In the genomic region with DNA sequence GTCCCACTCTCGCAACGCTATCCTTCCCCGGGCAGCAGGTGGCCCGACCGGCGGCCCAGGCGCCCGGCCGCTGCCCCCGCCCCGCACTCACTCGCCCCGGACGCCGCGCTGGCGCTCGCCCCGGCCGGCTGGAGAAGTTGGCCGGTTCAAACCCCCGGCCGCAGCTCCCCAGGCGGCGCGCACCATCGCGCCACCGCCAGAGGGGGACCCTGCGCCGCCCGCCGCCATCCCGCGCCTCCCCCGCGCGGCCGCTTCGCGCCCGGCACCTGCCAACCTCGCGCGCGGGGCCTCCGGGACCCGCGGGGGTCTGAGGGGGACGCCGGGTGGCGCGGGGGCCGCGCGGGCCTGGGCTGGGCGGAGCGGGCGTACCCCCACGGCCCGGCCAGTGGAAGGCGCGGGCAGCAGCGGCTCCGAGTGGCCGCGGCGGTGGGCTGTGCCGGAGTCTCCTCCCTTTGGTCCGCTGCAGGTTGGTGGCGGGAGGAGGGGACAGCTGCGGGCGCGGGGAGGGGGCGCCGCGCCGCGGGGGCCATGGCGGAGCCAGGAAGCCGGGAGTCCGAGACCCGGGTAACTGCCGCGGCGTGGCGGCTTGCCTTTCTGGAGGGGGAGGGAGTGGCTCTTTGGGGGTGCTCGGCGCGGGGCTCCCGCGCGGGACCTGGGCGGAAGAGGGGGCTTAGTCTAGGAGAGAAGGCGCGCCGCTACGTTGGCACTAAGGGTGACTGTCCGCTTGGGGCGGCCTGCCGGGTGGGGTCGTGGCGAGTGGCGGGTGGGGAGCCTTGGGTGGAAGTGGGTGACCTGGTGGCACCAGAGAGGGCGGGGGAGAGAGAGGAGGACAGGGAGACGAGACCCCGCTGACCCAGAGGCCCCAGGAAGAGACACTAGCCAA, we compare ENCODE assay signal across 8 cellular contexts. TPM values are rescaled to one million over a fixed set of nuclear protein-coding genes. Genes with fewer than 3 reads are reported as not detected.
A peak's percentile ranks its signal among the peaks of the same experiment; 100 is the strongest.
DNase-seq lines count a peak whose midpoint lies in the region; ATAC-seq, FAIRE-seq and TF ChIP-seq lines count a peak whose summit lies in the region.

TSS of gene MPST (plus strand) at position 434 of the 883 bp plus-strand sequence. CDS start at position 529, 95 bp downstream.
TSS of gene TST (minus strand) at position 139 of the 883 bp plus-strand sequence. CDS start 715 bp downstream, outside the sequence.

- peak within 1 kb of the TSS; percentile 89 for H3K4me3 Mint-ChIP-seq in WTC11

- intact Hi-C loops in left colon (cut with DNase I, micrococcal nuclease): no loop called here

- H3K36me3 ChIP-seq in GM06990 (ENCODE audit: control insufficient read depth, insufficient read depth, low read length): no peaks in the 10 kb centered on the region; the same call in 1 of the 2 replicates

- FAIRE-seq in H54 (lab: Jason Lieb, UNC): no peak

- DNase-seq in GM06990 (ENCODE audit: extremely low read depth, insufficient read length) (peak; percentile 77), H54 (ENCODE audit: insufficient read length, low spot score) (peak; percentile 69), NCI-H1048 (lab: John Stamatoyannopoulos, UW) (peak; percentile 18), WTC11 (ENCODE audit: low spot score) (peak; percentile 65), coronary artery (ENCODE audit: low spot score) (no peak), left colon (peak; percentile 82 to 85), NCI-H2107 treated with DMSO at 0.1 percent for 48 hours (lab: John Stamatoyannopoulos, UW; ENCODE audit: unreplicated experiment) (no peak)
- peak; percentile 33 to 55 for DNase-seq in stimulated activated CD4-positive, alpha-beta T cell treated with anti-CD3 and anti-CD28 coated beads, Interleukin-2, amount 100 ng/mL, for 24 hours

- ATAC-seq in WTC11: peak; percentile 75
- peak; percentile 34 for ATAC-seq in left colon

- peak within 1 kb of the TSS; percentile 87; the same call in 1 of the 2 replicates for H3K27ac Mint-ChIP-seq in WTC11

- H3K27ac ChIP-seq in coronary artery: peak within 1 kb of the TSS; percentile 81 to 97

- H3K4me3 ChIP-seq in GM06990 (replicated peaks; ENCODE audit: low read depth, low read length) (peak within 1 kb of the TSS; percentile 68), coronary artery (peak within 1 kb of the TSS; percentile 95)

- no peaks in the 10 kb centered on the region for H3K9me3 Mint-ChIP-seq in WTC11

- no peaks in the 10 kb centered on the region for H3K27me3 Mint-ChIP-seq in WTC11 (ENCODE audit: low read depth)

- CTCF ChIA-PET in WTC11 (lab: Charles Lee): interaction anchor here (0.5 to 5.1 kb wide), 20 partner anchors 11 to 275 kb away, joined by 3 to 38 read pairs (median 5); partner anchors contain the start of gene KCTD17

- TF ChIP-seq CTCF in GM06990 (IDR thresholded peaks at IDR 0.05; ENCODE audit: insufficient read depth, low read length, poor library complexity, severe bottlenecking): peak; percentile 15
- no peak for TF ChIP-seq CTCF in WTC11 (IDR thresholded peaks at IDR 0.05)
- no peak for TF ChIP-seq CTCF in coronary artery (IDR thresholded peaks at IDR 0.05)

- POLR2A ChIA-PET in WTC11 (lab: Charles Lee): interaction anchor here (0.9 to 1.8 kb wide), 3 partner anchors 11 to 144 kb away, joined by 3 to 5 read pairs (median 3); no protein-coding TSS in a partner anchor

- H3K4me1 Mint-ChIP-seq in WTC11: peaks cover 31% of the 10 kb centered on the region

- H3K27me3 ChIP-seq in GM06990 (replicated peaks; ENCODE audit: control insufficient read depth, insufficient read depth, low read length): no peaks in the 10 kb centered on the region

- peak; percentile 72 for TF ChIP-seq POLR2A in H54 (IDR thresholded peaks at IDR 0.05; ENCODE audit: low read depth, low read length)

- H3K36me3 Mint-ChIP-seq in WTC11: no peaks in the 10 kb centered on the region; the same call in 1 of the 2 replicates

TF ChIP-seq in WTC11, 78 proteins besides CTCF, POLR2A, EP300 and RAD21 (continues in another document):
- TF ChIP-seq HMGXB4 (CRISPR knock-in tag; IDR thresholded peaks at IDR 0.05): no peak
- TF ChIP-seq, protein P1, sequence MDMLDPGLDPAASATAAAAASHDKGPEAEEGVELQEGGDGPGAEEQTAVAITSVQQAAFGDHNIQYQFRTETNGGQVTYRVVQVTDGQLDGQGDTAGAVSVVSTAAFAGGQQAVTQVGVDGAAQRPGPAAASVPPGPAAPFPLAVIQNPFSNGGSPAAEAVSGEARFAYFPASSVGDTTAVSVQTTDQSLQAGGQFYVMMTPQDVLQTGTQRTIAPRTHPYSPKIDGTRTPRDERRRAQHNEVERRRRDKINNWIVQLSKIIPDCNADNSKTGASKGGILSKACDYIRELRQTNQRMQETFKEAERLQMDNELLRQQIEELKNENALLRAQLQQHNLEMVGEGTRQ (CRISPR knock-in tag; IDR thresholded peaks at IDR 0.05): no peak
- TF ChIP-seq KAT7 (CRISPR knock-in tag; IDR thresholded peaks at IDR 0.05; ENCODE audit: borderline replicate concordance): no peak
- no peak for TF ChIP-seq TEAD1 (CRISPR knock-in tag; IDR thresholded peaks at IDR 0.05)
- TF ChIP-seq JUN (CRISPR knock-in tag; IDR thresholded peaks at IDR 0.05): no peak
- peak; percentile 61; the same call in 1 of the 2 replicates for TF ChIP-seq FOXP1 (CRISPR knock-in tag; IDR thresholded peaks at IDR 0.05; ENCODE audit: borderline replicate concordance)
- TF ChIP-seq GTF2I (CRISPR knock-in tag; conservative IDR thresholded peaks at IDR 0.05): no peak
- no peak for TF ChIP-seq FOXK1 (CRISPR knock-in tag; IDR thresholded peaks at IDR 0.05)
- TF ChIP-seq ZNF281 (CRISPR knock-in tag; IDR thresholded peaks at IDR 0.05): no peak
- no peak for TF ChIP-seq ETV6 (CRISPR knock-in tag; IDR thresholded peaks at IDR 0.05)
- 0 out of 2 replicates have a peak, but pooled peaks have one; percentile 26 for TF ChIP-seq FOXP4 (CRISPR knock-in tag; IDR thresholded peaks at IDR 0.05)
- no peak for TF ChIP-seq ZNF317 (CRISPR knock-in tag; IDR thresholded peaks at IDR 0.05; ENCODE audit: borderline replicate concordance, low read depth)
- TF ChIP-seq FOXJ3 (CRISPR knock-in tag; IDR thresholded peaks at IDR 0.05; ENCODE audit: borderline replicate concordance): no peak
- TF ChIP-seq ELF4 (CRISPR knock-in tag; IDR thresholded peaks at IDR 0.05; ENCODE audit: low read depth): no peak
- TF ChIP-seq HMGA2 (CRISPR knock-in tag; IDR thresholded peaks at IDR 0.05): 0 out of 2 replicates have a peak, but pooled peaks have one; percentile 5
- no peak for TF ChIP-seq ZNF671 (CRISPR knock-in tag; IDR thresholded peaks at IDR 0.05)
- no peak for TF ChIP-seq NFE2L1 (CRISPR knock-in tag; IDR thresholded peaks at IDR 0.05)
- TF ChIP-seq SOX15 (CRISPR knock-in tag; IDR thresholded peaks at IDR 0.05): no peak

RNA-seq across cellular contexts. Expression of gene MPST, which starts in this region (rescaled TPM):
- total RNA-seq in WTC11 (2021) (86.6 to 101 TPM (median 98.7 TPM) in 3 replicates), left colon (100 to 1,000 TPM; 221 to 250 TPM)

RNA-seq across cellular contexts. Expression of gene TST, which starts in this region (rescaled TPM):
- 24.4 to 33.3 TPM (median 32.8 TPM) in 3 replicates for total RNA-seq in WTC11 (2021)
- total RNA-seq in left colon: 100 to 1,000 TPM; 507 to 576 TPM

Comparison
In these comparisons a context has a peak if more than half of its experiments do, and no peak if none do; other contexts are left out.
1. RNA of gene TST (total RNA-seq): 507 to 576 TPM in left colon; 24.4 to 33.3 TPM in WTC11; every median in the first group is over 10 times any median in the second.
2. DNase-seq: peak in GM06990 (single experiment), H54 (single experiment), NCI-H1048 (single experiment), WTC11 (single experiment), left colon (2 of 2) and stimulated activated CD4-positive, alpha-beta T cell treated with anti-CD3 and anti-CD28 coated beads, Interleukin-2, amount 100 ng/mL, for 24 hours (2 of 2); none in coronary artery (single experiment) and NCI-H2107 treated with DMSO at 0.1 percent for 48 hours (single experiment).